25 cellular contexts compared by ENCODE assay signal in the genomic region with DNA sequence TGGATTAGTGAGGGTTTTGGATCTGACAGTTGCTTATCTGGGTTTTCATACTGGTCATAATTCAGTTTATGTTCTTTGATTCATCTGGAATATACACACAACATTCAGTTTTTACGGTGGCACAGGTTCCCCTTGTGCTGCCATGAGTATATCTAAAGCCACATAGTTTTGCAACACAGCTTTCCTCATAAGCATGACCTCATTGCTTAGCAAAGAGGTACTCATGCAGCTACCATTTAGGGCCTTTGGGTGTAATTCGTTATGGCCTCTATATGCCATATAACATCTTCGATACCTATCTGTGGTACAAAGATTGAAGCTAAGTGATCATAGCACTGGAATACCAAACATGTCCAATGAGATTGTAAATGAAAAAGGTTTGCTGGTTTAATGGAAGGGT.
DNase-seq lines count a peak whose midpoint lies in the region; ATAC-seq, FAIRE-seq and TF ChIP-seq lines count a peak whose summit lies in the region.
"Had no signal": no experiment of that assay in that cellular context is flagged by ENCODE, and none has a peak within 500 bp of the region (broad histone marks: within the 10 kb centered on the region; RNA-seq: fewer than 3 reads in every experiment).

No MANE protein-coding gene starts in this region.

- FAIRE-seq in RCC 7860 (lab: Jason Lieb, UNC) = no peak
- FAIRE-seq: GM12891 had no signal

- H3K4me3 ChIP-seq in fibroblast of mammary gland (ENCODE audit: control insufficient read depth, low read depth, low read length) = no peak overlapping the region
- H3K4me3 ChIP-seq: spleen had no signal

- TF ChIP-seq CTCF in fibroblast of mammary gland (conservative IDR thresholded peaks at IDR 0.05; ENCODE audit: control insufficient read depth, insufficient read depth, low read depth, low read length) = no peak

- DNase-seq in SKM-1 treated with dmso at 0.1 percent for 144 hours (lab: John Stamatoyannopoulos, UW; ENCODE audit: unreplicated experiment) = peak; percentile 25
- no peak for DNase-seq in SKM-1 (lab: John Stamatoyannopoulos, UW; ENCODE audit: unreplicated experiment)
- DNase-seq in OCI-M1 (lab: John Stamatoyannopoulos, UW) = peak; percentile 38
- peak; percentile 35 for DNase-seq in fibroblast of mammary gland (ENCODE audit: low read depth)
- DNase-seq in RCC 7860 (ENCODE audit: low spot score) = no peak
- DNase-seq in UCSD-AML1 (lab: John Stamatoyannopoulos, UW; ENCODE audit: unreplicated experiment) = no peak
- no peak for DNase-seq in NCI-H1436 (lab: John Stamatoyannopoulos, UW)
- DNase-seq: 8988T; activated CD4-positive, alpha-beta T cell treated with anti-CD3 and anti-CD28 coated beads, Interleukin-2, amount 50 U/mL, for 1 hour; activated naive CD8-positive, alpha-beta T cell treated with anti-CD3 and anti-CD28 coated beads, Interleukin-2, amount 10 ng/mL, durations not matched to agents 7 days and 5 days; DMS79; effector CD4-positive, alpha-beta T cell; kidney glomerular epithelial cell; naive B cell; NCI-H2171; occipital lobe; PC-3; SHP77 treated with DMSO at 0.1 percent for 48 hours; spleen; stimulated activated CD4-positive, alpha-beta T cell treated with anti-CD3 and anti-CD28 coated beads, Interleukin-4, amount 100 ng/mL, for 24 hours; stimulated activated naive CD4-positive, alpha-beta T cell treated with Interleukin-2 at 50 U/mL for 16 hours; T-helper 17 cell had no signal

- ATAC-seq in GM18498 (IDR thresholded peaks at IDR 0.05; ENCODE audit: unreplicated experiment) = no peak
- ATAC-seq: activated T-helper 17 cell treated with anti-CD3 and anti-CD28 coated beads, Interleukin-2, amount 50 U/mL, for 72 hours; PC-3; T-helper 17 cell had no signal

Comparison
In these comparisons a context has a peak if more than half of its experiments do, and no peak if none do; other contexts are left out.
1. DNase-seq: peak in SKM-1 treated with dmso at 0.1 percent for 144 hours (single experiment), OCI-M1 (single experiment) and fibroblast of mammary gland (single experiment); none in SKM-1 (single experiment), RCC 7860 (single experiment), UCSD-AML1 (single experiment) and NCI-H1436 (single experiment).